ENCODE assay signal across 16 cellular contexts in genomic region chr2:36441065-36441625, GRCh38.
DNase-seq lines count a peak whose midpoint lies in the region; ATAC-seq and TF ChIP-seq lines count a peak whose summit lies in the region.
"Had no signal": no experiment of that assay in that cellular context is flagged by ENCODE, and none has a peak within 500 bp of the region (broad histone marks: within the 10 kb centered on the region; RNA-seq: fewer than 3 reads in every experiment).

No MANE protein-coding gene starts in this region.

- no peaks in the 10 kb centered on the region for H3K9me3 ChIP-seq in thoracic aorta
- H3K9me3 ChIP-seq: Peyer's patch had no signal

- H3K27ac ChIP-seq in brain microvascular endothelial cell (peak overlapping the region; percentile 60), thoracic aorta (peak overlapping the region; percentile 74 to 87)

- peaks cover 31 to 80% of the 10 kb centered on the region in 2 donors for H3K4me1 ChIP-seq in thoracic aorta (ENCODE audit: control insufficient read depth in 1 of 2, low read depth in 2 of 2)

- no peak for TF ChIP-seq CTCF in HFFc6 (IDR thresholded peaks at IDR 0.05)
- no peak for TF ChIP-seq CTCF in brain microvascular endothelial cell (IDR thresholded peaks at IDR 0.05; ENCODE audit: low read depth, low read length, missing control alignments)
- TF ChIP-seq CTCF in natural killer cell (IDR thresholded peaks at IDR 0.05) = no peak
- no peak for TF ChIP-seq CTCF in thoracic aorta (IDR thresholded peaks at IDR 0.05)

- no peak for ATAC-seq in natural killer cell
- no peak for ATAC-seq in thoracic aorta (ENCODE audit: insufficient number of reproducible peaks, low FRiP score, low read depth)
- no peak for ATAC-seq in HG03097 (IDR thresholded peaks at IDR 0.05; ENCODE audit: low FRiP score, unreplicated experiment)
- ATAC-seq: activated T-helper 17 cell treated with anti-CD3 and anti-CD28 coated beads, Interleukin-2, amount 50 U/mL, for 72 hours; stimulated activated memory B cell treated with anti-CD40 and anti-IgM and Interleukin-4, amounts not matched to agents 10 μg/mL and 1 μg/mL and 100 μg/mL, for 72 hours had no signal

- H3K36me3 ChIP-seq in brain microvascular endothelial cell (replicated peaks) (peaks cover 38% of the 10 kb centered on the region), thoracic aorta (peaks cover 12% of the 10 kb centered on the region)

- H3K4me3 ChIP-seq in brain microvascular endothelial cell (ENCODE audit: low read depth, low read length) (no peak overlapping the region), thoracic aorta (peak overlapping the region; percentile 32)
- H3K4me3 ChIP-seq: Peyer's patch had no signal

- H3K27me3 Mint-ChIP-seq in HFFc6 (ENCODE audit: insufficient read depth) = peaks cover 58% of the 10 kb centered on the region
- no peaks in the 10 kb centered on the region for H3K27me3 Mint-ChIP-seq in natural killer cell (ENCODE audit: low read depth in 2 of 2)
- H3K27me3 Mint-ChIP-seq: activated T-helper 17 cell treated with anti-CD3 and anti-CD28 coated beads, Interleukin-2, amount 50 U/mL, for 72 hours had no signal

- intact Hi-C loops in natural killer cell (cut with micrococcal nuclease) = no loop called here

- H3K27ac Mint-ChIP-seq in HFFc6 = peak overlapping the region; percentile 98
- H3K27ac Mint-ChIP-seq in natural killer cell = peak overlapping the region; percentile 57 to 80
- H3K27ac Mint-ChIP-seq: activated T-helper 17 cell treated with anti-CD3 and anti-CD28 coated beads, Interleukin-2, amount 50 U/mL, for 72 hours; stimulated activated memory B cell treated with anti-CD40 and anti-IgM and Interleukin-4, amounts not matched to agents 10 μg/mL and 1 μg/mL and 100 μg/mL, for 72 hours had no signal

- in situ Hi-C loops in brain microvascular endothelial cell (cut with HindIII; ENCODE audit: low pct_ligation_motif_present, low sequenced_read_pairs) = no loop called here

- H3K36me3 Mint-ChIP-seq in HFFc6 (ENCODE audit: low read depth) (peaks cover 83% of the 10 kb centered on the region), natural killer cell (peaks cover 6% of the 10 kb centered on the region)
- H3K36me3 Mint-ChIP-seq: stimulated activated memory B cell treated with anti-CD40 and anti-IgM and Interleukin-4, amounts not matched to agents 10 μg/mL and 1 μg/mL and 100 μg/mL, for 72 hours had no signal

- H3K9me3 Mint-ChIP-seq in HFFc6 (peaks cover 11% of the 10 kb centered on the region), natural killer cell (no peaks in the 10 kb centered on the region)
- H3K9me3 Mint-ChIP-seq: activated naive CD8-positive, alpha-beta T cell treated with anti-CD3 and anti-CD28 coated beads, Interleukin-2, amount 10 ng/mL, durations not matched to agents 7 days and 5 days; activated T-helper 17 cell treated with anti-CD3 and anti-CD28 coated beads, Interleukin-2, amount 50 U/mL, for 72 hours; neural crest cell had no signal

- H3K27me3 ChIP-seq in brain microvascular endothelial cell (replicated peaks) (no peaks in the 10 kb centered on the region), thoracic aorta (replicated peaks; ENCODE audit: insufficient read depth) (no peaks in the 10 kb centered on the region)
- H3K27me3 ChIP-seq: Peyer's patch had no signal

- H3K4me3 Mint-ChIP-seq in HFFc6 = peak overlapping the region; percentile 70
- H3K4me3 Mint-ChIP-seq in natural killer cell = peak overlapping the region; percentile 79
- H3K4me3 Mint-ChIP-seq: activated T-helper 17 cell treated with anti-CD3 and anti-CD28 coated beads, Interleukin-2, amount 50 U/mL, for 72 hours; neural crest cell; stimulated activated memory B cell treated with anti-CD40 and anti-IgM and Interleukin-4, amounts not matched to agents 10 μg/mL and 1 μg/mL and 100 μg/mL, for 72 hours had no signal

- DNase-seq in HFFc6 = no peak
- no peak for DNase-seq in brain microvascular endothelial cell
- DNase-seq in natural killer cell = no peak
- no peak for DNase-seq in thoracic aorta (ENCODE audit: low spot score)
- no peak for DNase-seq in activated T-cell treated with anti-CD3 and anti-CD28 coated beads for 4 hours
- no peak for DNase-seq in NCI-H1048 (lab: John Stamatoyannopoulos, UW)
- no peak for DNase-seq in activated CD4-positive, alpha-beta T cell treated with anti-CD3 and anti-CD28 coated beads, Interleukin-2, amount 50 U/mL, for 1 hour
- DNase-seq: activated CD4-positive, alpha-beta T cell treated with anti-CD3 and anti-CD28 coated beads for 1 hour; activated naive CD8-positive, alpha-beta T cell treated with anti-CD3 and anti-CD28 coated beads, Interleukin-2, amount 10 ng/mL, durations not matched to agents 7 days and 5 days; AML-193; NCI-H146; Peyer's patch had no signal

- H3K4me1 Mint-ChIP-seq in HFFc6 (ENCODE audit: low read depth) (peaks cover 11% of the 10 kb centered on the region), natural killer cell (peaks cover 23 to 26% of the 10 kb centered on the region in 2 donors)
- H3K4me1 Mint-ChIP-seq: activated T-helper 17 cell treated with anti-CD3 and anti-CD28 coated beads, Interleukin-2, amount 50 U/mL, for 72 hours had no signal
